Comparison of ENCODE assay signal across 8 cellular contexts in genomic region chr6:122400121-122400450, GRCh38. TPM values are rescaled to one million over a fixed set of nuclear protein-coding genes. Genes with fewer than 3 reads are reported as not detected.
DNase-seq lines count a peak whose midpoint lies in the region; ATAC-seq and TF ChIP-seq lines count a peak whose summit lies in the region.

No MANE protein-coding gene starts in this region.

- peak overlapping the region; percentile 96 to 98 for H3K27ac Mint-ChIP-seq in activated naive CD4-positive, alpha-beta T cell treated with anti-CD3 and anti-CD28 coated beads, Interleukin-2, amount 50 U/mL, for 72 hours

- H3K9me3 Mint-ChIP-seq in activated naive CD4-positive, alpha-beta T cell treated with anti-CD3 and anti-CD28 coated beads, Interleukin-2, amount 50 U/mL, for 72 hours, result no peaks in the 10 kb centered on the region

- H3K9me3 ChIP-seq in left lung, result no peaks in the 10 kb centered on the region
- no peaks in the 10 kb centered on the region for H3K9me3 ChIP-seq in tibial nerve

- TF ChIP-seq CTCF in BJ (IDR thresholded peaks at IDR 0.05; ENCODE audit: insufficient read depth, low read depth, low read length), result no peak
- TF ChIP-seq CTCF in left lung (IDR thresholded peaks at IDR 0.05), result no peak
- TF ChIP-seq CTCF in tibial nerve (IDR thresholded peaks at IDR 0.05), result no peak

- WGBS in tibial nerve, 2 donors, result 0 to 1% methylated on average over 13 to 20 of the region's 20 CpGs

- no peak for TF ChIP-seq POLR2A in tibial nerve (IDR thresholded peaks at IDR 0.05)

- DNase-seq in BJ (ENCODE audit: low read depth) (no peak), HS-27A (ENCODE audit: low read depth) (peak; percentile 20), left lung (no peak), tibial nerve (ENCODE audit: low spot score in 2 of 2) (no peak), amniotic stem cell (lab: John Stamatoyannopoulos, UW) (no peak), H4 (ENCODE audit: low spot score) (no peak)
- DNase-seq in activated naive CD4-positive, alpha-beta T cell treated with anti-CD3 and anti-CD28 coated beads, Interleukin-2, amount 50 U/mL, for 72 hours (ENCODE audit: low spot score in 2 of 2), result no peak

- POLR2A ChIA-PET in BJ (lab: Charles Lee), result no interaction called here

- H3K4me3 ChIP-seq in BJ (ENCODE audit: low read depth, low read length), result peak overlapping the region; percentile 98
- H3K4me3 ChIP-seq in left lung, result peak overlapping the region; percentile 69 to 90
- peak overlapping the region; percentile 75 to 97 (median 90) for H3K4me3 ChIP-seq in tibial nerve

- H3K27ac ChIP-seq in left lung, result peak overlapping the region; percentile 64 to 88
- H3K27ac ChIP-seq in tibial nerve, result peak overlapping the region; percentile 71 to 89 (median 88)

- H3K27me3 ChIP-seq in BJ (ENCODE audit: control insufficient read depth, insufficient read depth, low read length) (no peaks in the 10 kb centered on the region), left lung (no peaks in the 10 kb centered on the region), tibial nerve (no peaks in the 10 kb centered on the region)

- peaks cover 5 to 17% of the 10 kb centered on the region in 2 donors for H3K36me3 Mint-ChIP-seq in activated naive CD4-positive, alpha-beta T cell treated with anti-CD3 and anti-CD28 coated beads, Interleukin-2, amount 50 U/mL, for 72 hours

- ATAC-seq in GM19395 (IDR thresholded peaks at IDR 0.05; ENCODE audit: unreplicated experiment) (peak; percentile 34), left lung (no peak)
- ATAC-seq in activated naive CD4-positive, alpha-beta T cell treated with anti-CD3 and anti-CD28 coated beads, Interleukin-2, amount 50 U/mL, for 72 hours, result peak in 1 of 2 donors; percentile 5

- intact Hi-C loops in left lung (cut with DNase I), result no loop called here

- H3K4me1 ChIP-seq in left lung, result peaks cover 4 to 18% of the 10 kb centered on the region in 2 donors
- H3K4me1 ChIP-seq in tibial nerve, result peaks cover 0 to 44% (median 14%) of the 10 kb centered on the region in 4 donors

- no peaks in the 10 kb centered on the region for H3K36me3 ChIP-seq in BJ (ENCODE audit: control insufficient read depth, insufficient read depth, low read length)
- H3K36me3 ChIP-seq in left lung, result no peaks in the 10 kb centered on the region
- H3K36me3 ChIP-seq in tibial nerve, result no peaks in the 10 kb centered on the region

- no peak for TF ChIP-seq EP300 in tibial nerve (IDR thresholded peaks at IDR 0.05)

- CTCF ChIA-PET in BJ (lab: Yijun Ruan, JAX), result interaction anchor here (1.4 to 1.5 kb wide), 2 partner anchors 92 to 130 kb away, joined by 4 to 6 read pairs; no protein-coding TSS in a partner anchor

RNA-seq across cellular contexts. Expression of gene HSF2, which starts 0.6 kb away (rescaled TPM):
- 15.3 and 25.2 TPM in 2 replicates for polyA plus RNA-seq in BJ (2011; rRNA removed)
- polyA minus RNA-seq in BJ (2011; rRNA and poly(A)+ RNA removed), result 6.6 and 11.4 TPM in 2 replicates
- total RNA-seq in activated naive CD4-positive, alpha-beta T cell treated with anti-CD3 and anti-CD28 coated beads, Interleukin-2, amount 50 U/mL, for 72 hours, result 10 to 100 TPM; 17.7 to 34.6 TPM
- total RNA-seq in left lung, result 10 to 100 TPM; 11.0 TPM
- 10 to 100 TPM; 20.7 to 40.6 (median 31.5) TPM for total RNA-seq in tibial nerve
- total RNA-seq in H4 (2014; rRNA removed; shearing (Covaris generic)), result 19.5 and 31.6 TPM in 2 replicates
